In the genomic region with DNA sequence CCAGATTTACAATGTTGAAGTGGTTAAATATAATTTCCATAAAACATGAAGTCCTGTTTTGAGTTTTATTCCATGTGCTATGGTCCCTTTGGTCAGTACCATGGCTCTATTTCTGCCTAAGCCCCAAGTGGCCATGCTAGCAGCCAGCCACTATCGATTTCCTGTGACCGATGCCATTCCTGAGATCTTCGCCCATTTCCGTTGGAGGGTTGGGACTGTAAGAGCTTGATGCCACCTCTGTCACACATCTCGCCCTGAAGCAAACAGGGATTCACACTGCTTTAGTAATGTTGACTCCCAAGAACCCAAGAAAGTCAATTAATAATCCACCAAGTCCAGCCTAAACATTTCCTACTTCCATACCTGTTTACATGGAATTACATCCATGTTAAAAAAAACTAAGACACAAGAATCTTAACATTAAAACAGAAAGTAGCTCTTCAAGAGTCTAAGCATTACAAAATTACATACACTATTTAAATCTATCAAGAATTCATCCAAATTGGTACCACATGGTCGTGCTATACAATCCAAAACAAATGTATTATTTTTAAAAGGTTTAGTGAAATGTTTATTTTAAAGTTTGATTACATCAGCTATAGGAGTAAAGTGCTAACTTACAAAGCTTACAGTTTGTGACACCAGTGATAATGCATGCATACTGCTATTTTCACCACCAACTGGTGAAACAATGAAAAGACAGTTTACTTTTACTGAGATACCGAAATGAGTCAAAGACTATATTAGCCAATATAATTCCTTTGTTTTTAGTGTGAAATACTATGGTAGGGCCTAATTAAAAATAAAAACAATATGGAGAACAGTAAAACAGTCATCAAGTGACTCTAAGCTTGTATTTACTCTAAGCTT, we compare ENCODE assay signal across 8 cellular contexts. TPM values are rescaled to one million over a fixed set of nuclear protein-coding genes. Genes with fewer than 3 reads are reported as not detected.
DNase-seq lines count a peak whose midpoint lies in the region; ATAC-seq, FAIRE-seq and TF ChIP-seq lines count a peak whose summit lies in the region.

No MANE protein-coding gene starts in this region.

- DNase-seq in GM10266 (ENCODE audit: extremely low spot score) (no peak), NCI-H460 (ENCODE audit: extremely low read depth, low read depth) (peak; percentile 47), bronchial epithelial cell (ENCODE audit: low read depth) (peak; percentile 63), iPS-NIHi11 (ENCODE audit: low spot score) (no peak), sciatic nerve (ENCODE audit: low spot score) (no peak)

- no peaks in the 10 kb centered on the region for H3K9me3 ChIP-seq in muscle layer of colon (ENCODE audit: low read length)

- H3K9ac ChIP-seq in muscle layer of colon (ENCODE audit: low read length): no peak overlapping the region

- TF ChIP-seq CTCF in GM10266 (IDR thresholded peaks at IDR 0.05; ENCODE audit: control insufficient read depth, insufficient read depth, low read depth, missing control alignments) (peak; percentile 30), bronchial epithelial cell (IDR thresholded peaks at IDR 0.05; ENCODE audit: insufficient read depth, low read length, severe bottlenecking) (peak; percentile 21)

- peak overlapping the region; percentile 34 for H3K27ac ChIP-seq in muscle layer of colon (ENCODE audit: low read depth, low read length)

- FAIRE-seq in bronchial epithelial cell (lab: Jason Lieb, UNC): no peak

- no peak for ATAC-seq in GM21723 (IDR thresholded peaks at IDR 0.05; ENCODE audit: unreplicated experiment)
- ATAC-seq in sciatic nerve: no peak
- ATAC-seq in HG02571 (IDR thresholded peaks at IDR 0.05; ENCODE audit: unreplicated experiment): no peak

- peak overlapping the region; percentile 4 for H3K4me3 ChIP-seq in bronchial epithelial cell (ENCODE audit: low read depth, low read length)
- H3K4me3 ChIP-seq in muscle layer of colon (ENCODE audit: low read depth in 1 of 2, low read length in 2 of 2): peak overlapping the region in 1 of 2 donors; percentile 24

- peaks cover 57% of the 10 kb centered on the region for H3K4me1 ChIP-seq in muscle layer of colon (ENCODE audit: insufficient read depth, low read length)

- no peaks in the 10 kb centered on the region for H3K27me3 ChIP-seq in bronchial epithelial cell (ENCODE audit: control insufficient read depth, insufficient read depth, low read length)
- H3K27me3 ChIP-seq in muscle layer of colon (ENCODE audit: control insufficient read depth in 1 of 2, insufficient read depth in 2 of 2, low read length in 2 of 2): no peaks in the 10 kb centered on the region

- intact Hi-C loops in sciatic nerve (cut with DNase I): no loop called here

- H3K36me3 ChIP-seq in bronchial epithelial cell (ENCODE audit: control insufficient read depth, insufficient read depth, low read length): peaks cover 22% of the 10 kb centered on the region
- peaks cover 46% of the 10 kb centered on the region for H3K36me3 ChIP-seq in muscle layer of colon (ENCODE audit: insufficient read depth, low read length)

RNA-seq across cellular contexts. Expression of gene RBM39, which starts 2.5 kb away (rescaled TPM):
- 380 and 494 TPM in 2 replicates for total RNA-seq in NCI-H460 (2014; rRNA removed; shearing (Covaris generic))
- polyA plus RNA-seq in NCI-H460 (2014; cell fraction: nucleus; rRNA removed): 1,008 and 1,443 TPM in 2 replicates
- total RNA-seq in bronchial epithelial cell (322 and 335 TPM in 2 replicates), sciatic nerve (438 TPM)

RNA-seq across cellular contexts. Expression of gene PHF20, which starts 32.3 kb away (rescaled TPM):
- total RNA-seq in NCI-H460 (2014; rRNA removed; shearing (Covaris generic)): 106 and 112 TPM in 2 replicates
- polyA plus RNA-seq in NCI-H460 (2014; cell fraction: nucleus; rRNA removed): 57.8 and 58.8 TPM in 2 replicates
- total RNA-seq in bronchial epithelial cell (22.8 and 24.0 TPM in 2 replicates), sciatic nerve (74.2 TPM)

RNA-seq across cellular contexts. Expression of gene ROMO1, which starts 40.3 kb away (rescaled TPM):
- 251 and 306 TPM in 2 replicates for total RNA-seq in NCI-H460 (2014; rRNA removed; shearing (Covaris generic))
- polyA plus RNA-seq in NCI-H460 (2014; cell fraction: nucleus; rRNA removed): 67.4 and 180 TPM in 2 replicates
- total RNA-seq in bronchial epithelial cell: 165 and 270 TPM in 2 replicates
- total RNA-seq in sciatic nerve: 63.8 TPM

RNA-seq across cellular contexts. Expression of gene NFS1, which starts 40.4 kb away (rescaled TPM):
- 92.8 and 101 TPM in 2 replicates for total RNA-seq in NCI-H460 (2014; rRNA removed; shearing (Covaris generic))
- 103 and 137 TPM in 2 replicates for polyA plus RNA-seq in NCI-H460 (2014; cell fraction: nucleus; rRNA removed)
- total RNA-seq in bronchial epithelial cell (14.1 and 15.5 TPM in 2 replicates), sciatic nerve (26.7 TPM)

Comparison
In these comparisons a context has a peak if more than half of its experiments do, and no peak if none do; other contexts are left out.
1. DNase-seq: peak in NCI-H460 (single experiment) and bronchial epithelial cell (single experiment); none in GM10266 (single experiment), iPS-NIHi11 (single experiment) and sciatic nerve (single experiment).